ENCODE assay signal across 21 cellular contexts in the genomic region with DNA sequence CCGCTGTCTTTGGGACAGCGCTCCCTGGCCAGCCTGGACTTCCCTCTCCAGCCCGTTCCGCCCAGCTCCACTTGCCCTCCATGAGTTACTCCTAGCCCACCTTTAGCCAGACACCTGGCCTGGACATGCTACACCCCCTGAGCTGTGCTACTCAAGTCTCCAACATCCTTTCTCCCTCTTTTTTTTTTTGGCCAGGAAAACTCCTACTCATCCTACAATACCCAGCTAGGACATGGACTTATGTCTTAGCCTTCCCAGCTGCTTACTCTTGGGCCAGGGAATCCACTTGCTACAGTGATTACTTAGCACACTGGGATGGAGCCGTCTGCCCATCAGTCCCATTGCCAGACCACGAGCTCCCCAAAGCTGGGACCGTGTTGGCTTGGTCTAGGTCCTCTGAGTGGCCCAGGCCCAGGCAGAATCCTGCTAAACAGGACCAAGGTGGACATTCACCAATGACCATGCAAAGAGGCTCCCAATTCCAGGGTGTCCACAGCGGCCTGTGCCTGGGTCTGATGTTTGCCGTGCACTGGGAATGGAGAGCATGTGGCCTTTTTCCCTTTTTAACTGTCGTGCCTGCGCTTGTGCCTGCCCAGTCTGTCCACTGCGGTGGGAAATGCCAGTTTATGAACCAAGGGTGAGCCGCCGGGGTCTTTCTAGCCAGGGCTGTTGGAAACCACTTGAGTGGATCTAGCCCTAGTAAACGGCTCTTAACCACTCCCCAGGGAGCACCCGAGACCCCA.
DNase-seq lines count a peak whose midpoint lies in the region; ATAC-seq and TF ChIP-seq lines count a peak whose summit lies in the region.
"Had no signal": no experiment of that assay in that cellular context is flagged by ENCODE, and none has a peak within 500 bp of the region (broad histone marks: within the 10 kb centered on the region; RNA-seq: fewer than 3 reads in every experiment).

No MANE protein-coding gene starts in this region.

- H3K4me3 ChIP-seq in heart right ventricle (no peak overlapping the region), endodermal cell (ENCODE audit: low read length) (no peak overlapping the region), thyroid gland (replicated peaks in 1 of 3) (no peak overlapping the region), breast epithelium (no peak overlapping the region), adrenal gland (no peak overlapping the region)
- H3K4me3 ChIP-seq: GM23338 had no signal

- H3K36me3 Mint-ChIP-seq in endodermal cell (ENCODE audit: low read depth) (no peaks in the 10 kb centered on the region), nephron (ENCODE audit: low read depth) (no peaks in the 10 kb centered on the region)
- H3K36me3 Mint-ChIP-seq: activated CD8-positive, alpha-beta memory T cell treated with anti-CD3 and anti-CD28 coated beads, Interleukin-2, amount 10 ng/mL, durations not matched to agents 7 days and 5 days; activated naive CD4-positive, alpha-beta T cell treated with anti-CD3 and anti-CD28 coated beads, Interleukin-2, amount 50 U/mL, for 24 hours had no signal

- WGBS in heart right ventricle, 2 donors, result 88 to 91% methylated on average over 16 of the region's 16 CpGs
- 94 to 95% methylated on average over 10 to 16 of the region's 16 CpGs for WGBS in endodermal cell (ENCODE audit: insufficient coverage in 1 of 2, insufficient read length in 1 of 2), 2 experiments
- WGBS in thyroid gland, 2 donors, result 71 to 81% methylated on average over 16 of the region's 16 CpGs
- WGBS in adrenal gland, 4 donors, result 69 to 78% (median 76%) methylated on average over 13 to 16 of the region's 16 CpGs

- H3K27me3 Mint-ChIP-seq in endodermal cell (ENCODE audit: insufficient read depth), result no peaks in the 10 kb centered on the region
- H3K27me3 Mint-ChIP-seq in nephron (ENCODE audit: low read depth), result peaks cover 27% of the 10 kb centered on the region
- H3K27me3 Mint-ChIP-seq: activated CD8-positive, alpha-beta memory T cell treated with anti-CD3 and anti-CD28 coated beads, Interleukin-2, amount 10 ng/mL, durations not matched to agents 7 days and 5 days; activated naive CD4-positive, alpha-beta T cell treated with anti-CD3 and anti-CD28 coated beads, Interleukin-2, amount 50 U/mL, for 24 hours had no signal

- H3K4me1 Mint-ChIP-seq in endodermal cell (peaks cover 13% of the 10 kb centered on the region), nephron (peaks cover 68% of the 10 kb centered on the region)
- H3K4me1 Mint-ChIP-seq: activated CD8-positive, alpha-beta memory T cell treated with anti-CD3 and anti-CD28 coated beads, Interleukin-2, amount 10 ng/mL, durations not matched to agents 7 days and 5 days had no signal

- DNase-seq in left cardiac atrium (peak; percentile 7), heart right ventricle (no peak), endodermal cell (no peak), thyroid gland (no peak), breast epithelium (ENCODE audit: low spot score in 2 of 2) (no peak), adrenal gland (no peak), NCI-H1048 (lab: John Stamatoyannopoulos, UW) (no peak)
- DNase-seq: activated CD4-positive, alpha-beta T cell treated with anti-CD3 and anti-CD28 coated beads for 4 hours; activated CD8-positive, alpha-beta memory T cell treated with anti-CD3 and anti-CD28 coated beads, Interleukin-2, amount 10 ng/mL, durations not matched to agents 7 days and 5 days; Calu3; head of caudate nucleus; NCI-H1694; occipital lobe; SHP77 treated with DMSO at 0.1 percent for 48 hours; stimulated activated CD4-positive, alpha-beta T cell treated with anti-CD3 and anti-CD28 coated beads, Interleukin-15, amount 100 ng/mL, for 24 hours had no signal

- no peak for ATAC-seq in left cardiac atrium
- no peak for ATAC-seq in heart right ventricle
- ATAC-seq: activated CD8-positive, alpha-beta memory T cell treated with anti-CD3 and anti-CD28 coated beads, Interleukin-2, amount 10 ng/mL, durations not matched to agents 7 days and 5 days; GM23338; left lobe of liver had no signal

- H3K9me3 Mint-ChIP-seq in endodermal cell (no peaks in the 10 kb centered on the region), nephron (no peaks in the 10 kb centered on the region)
- H3K9me3 Mint-ChIP-seq: activated naive CD4-positive, alpha-beta T cell treated with anti-CD3 and anti-CD28 coated beads, Interleukin-2, amount 50 U/mL, for 24 hours; activated T-helper 1 cell treated with anti-CD3 and anti-CD28 coated beads, Interleukin-12 subunit alpha, Interleukin-12 subunit beta, Interleukin-2, Interleukin-4 antibody, amounts not matched to agents 30 ng/mL and 10 ng/mL and 1 ng/mL, durations not matched to agents 14 hours and 24 hours and 36 hours; GM23338 had no signal

- H3K36me3 ChIP-seq in heart right ventricle (no peaks in the 10 kb centered on the region), endodermal cell (ENCODE audit: control insufficient read depth, insufficient read depth, low read length) (no peaks in the 10 kb centered on the region), thyroid gland (no peaks in the 10 kb centered on the region), breast epithelium (no peaks in the 10 kb centered on the region), adrenal gland (replicated peaks in 1 of 2) (no peaks in the 10 kb centered on the region)

- no peak overlapping the region for H3K4me3 Mint-ChIP-seq in endodermal cell
- H3K4me3 Mint-ChIP-seq in nephron, result peak overlapping the region in 2 of 3 experiments; percentile 9 to 64
- H3K4me3 Mint-ChIP-seq: activated CD8-positive, alpha-beta memory T cell treated with anti-CD3 and anti-CD28 coated beads, Interleukin-2, amount 10 ng/mL, durations not matched to agents 7 days and 5 days; activated naive CD4-positive, alpha-beta T cell treated with anti-CD3 and anti-CD28 coated beads, Interleukin-2, amount 50 U/mL, for 24 hours; activated T-helper 1 cell treated with anti-CD3 and anti-CD28 coated beads, Interleukin-12 subunit alpha, Interleukin-12 subunit beta, Interleukin-2, Interleukin-4 antibody, amounts not matched to agents 30 ng/mL and 10 ng/mL and 1 ng/mL, durations not matched to agents 14 hours and 24 hours and 36 hours; GM23338 had no signal

- H3K9me3 ChIP-seq in heart right ventricle (peaks cover 0 to 2% (median 0%) of the 10 kb centered on the region in 11 donors), endodermal cell (ENCODE audit: control insufficient read depth, low read length) (no peaks in the 10 kb centered on the region), thyroid gland (no peaks in the 10 kb centered on the region), breast epithelium (no peaks in the 10 kb centered on the region), adrenal gland (replicated peaks in 1 of 3) (no peaks in the 10 kb centered on the region)

- H3K4me1 ChIP-seq in heart right ventricle (peaks cover 0 to 15% (median under 1%) of the 10 kb centered on the region in 9 donors), endodermal cell (ENCODE audit: control insufficient read depth, insufficient read depth, low read length) (no peaks in the 10 kb centered on the region), thyroid gland (peaks cover 44 to 54% of the 10 kb centered on the region in 2 donors), breast epithelium (no peaks in the 10 kb centered on the region), adrenal gland (replicated peaks in 1 of 2) (peaks cover 0 to 5% of the 10 kb centered on the region in 2 donors)

- H3K27ac ChIP-seq in heart right ventricle, result peak overlapping the region in 1 of 10 donors; percentile 34
- H3K27ac ChIP-seq in endodermal cell (ENCODE audit: low read depth, low read length), result no peak overlapping the region
- peak overlapping the region; percentile 90 to 96 (median 95) for H3K27ac ChIP-seq in thyroid gland
- H3K27ac ChIP-seq in breast epithelium, result no peak overlapping the region
- peak overlapping the region in 1 of 5 donors; percentile 52 for H3K27ac ChIP-seq in adrenal gland
- H3K27ac ChIP-seq: KMS-11 had no signal

- H3K27me3 ChIP-seq in heart right ventricle (no peaks in the 10 kb centered on the region), endodermal cell (ENCODE audit: control insufficient read depth, insufficient read depth, low read length, poor library complexity, severe bottlenecking) (no peaks in the 10 kb centered on the region), thyroid gland (no peaks in the 10 kb centered on the region), breast epithelium (peaks cover 0 to 7% of the 10 kb centered on the region in 2 donors), adrenal gland (no peaks in the 10 kb centered on the region)

- TF ChIP-seq CTCF in heart right ventricle (IDR thresholded peaks at IDR 0.05) (no peak), endodermal cell (conservative IDR thresholded peaks at IDR 0.05) (no peak), nephron (IDR thresholded peaks at IDR 0.05; ENCODE audit: unreplicated experiment in 3 of 3) (no peak), thyroid gland (IDR thresholded peaks at IDR 0.05) (no peak), breast epithelium (IDR thresholded peaks at IDR 0.05) (no peak), adrenal gland (IDR thresholded peaks at IDR 0.05) (no peak)

- H3K27ac Mint-ChIP-seq in endodermal cell, result peak overlapping the region; percentile 38
- H3K27ac Mint-ChIP-seq in nephron, result peak overlapping the region; percentile 94 to 98 (median 96)
- H3K27ac Mint-ChIP-seq: activated CD8-positive, alpha-beta memory T cell treated with anti-CD3 and anti-CD28 coated beads, Interleukin-2, amount 10 ng/mL, durations not matched to agents 7 days and 5 days; activated naive CD4-positive, alpha-beta T cell treated with anti-CD3 and anti-CD28 coated beads, Interleukin-2, amount 50 U/mL, for 24 hours; activated T-helper 1 cell treated with anti-CD3 and anti-CD28 coated beads, Interleukin-12 subunit alpha, Interleukin-12 subunit beta, Interleukin-2, Interleukin-4 antibody, amounts not matched to agents 30 ng/mL and 10 ng/mL and 1 ng/mL, durations not matched to agents 14 hours and 24 hours and 36 hours; GM23338 had no signal

- TF ChIP-seq POLR2A in thyroid gland (IDR thresholded peaks at IDR 0.05), result no peak
- no peak for TF ChIP-seq POLR2A in breast epithelium (IDR thresholded peaks at IDR 0.05)
- TF ChIP-seq POLR2A in adrenal gland (IDR thresholded peaks at IDR 0.05), result no peak

- intact Hi-C loops in left cardiac atrium (cut with DNase I), result no loop called here
- intact Hi-C loops in heart right ventricle (cut with DNase I), result no loop called here
- intact Hi-C loops in thyroid gland (cut with DNase I), result loop anchor here (5.0 kb wide), 1 partner anchor 38 kb away; no protein-coding TSS in a partner anchor
- intact Hi-C loops in breast epithelium (cut with DNase I; ENCODE audit: low total_unique reads), result no loop called here
- intact Hi-C loops in adrenal gland (cut with DNase I), result no loop called here

- no peak overlapping the region for H3K9ac ChIP-seq in endodermal cell (ENCODE audit: extremely low read depth, low read length, poor library complexity, severe bottlenecking)
- H3K9ac ChIP-seq: KMS-11 had no signal

Comparison
In these comparisons a context has a peak if more than half of its experiments do, and no peak if none do; other contexts are left out.
1. H3K27ac ChIP-seq: peak in thyroid gland (3 of 3); none in endodermal cell (single experiment) and breast epithelium (0 of 2).